ENCODE assay signal across 1 cellular context in genomic region chr11:130188047-130188446, GRCh38.
TF ChIP-seq lines count a peak whose summit lies in the region.

No MANE protein-coding gene starts in this region.

TF ChIP-seq in K562, 482 proteins besides CTCF, POLR2A, EP300 and RAD21 (continued from another document):
- TF ChIP-seq ZNF318 (IDR thresholded peaks at IDR 0.05; ENCODE audit: borderline replicate concordance in 1 of 2, low read depth in 1 of 2): no peak
- TF ChIP-seq STAG1 (CRISPR knock-in tag; IDR thresholded peaks at IDR 0.05; ENCODE audit: borderline replicate concordance): no peak
- TF ChIP-seq HDAC1 (IDR thresholded peaks at IDR 0.05): no peak
- no peak for TF ChIP-seq FOXP4 (CRISPR knock-in tag; IDR thresholded peaks at IDR 0.05; ENCODE audit: borderline replicate concordance)
- no peak for TF ChIP-seq ZNF785 (CRISPR knock-in tag; IDR thresholded peaks at IDR 0.05)
- no peak for TF ChIP-seq ZFP36 (IDR thresholded peaks at IDR 0.05; ENCODE audit: low read depth, low read length, partially characterized antibody)
- TF ChIP-seq JUN (IDR thresholded peaks at IDR 0.05; ENCODE audit: borderline replicate concordance, low read depth, low read length): no peak
- no peak for TF ChIP-seq JUN (CRISPR knock-in tag; IDR thresholded peaks at IDR 0.05; ENCODE audit: borderline replicate concordance)
- no peak for TF ChIP-seq ZHX1 (conservative IDR thresholded peaks at IDR 0.05; ENCODE audit: low read length)
- no peak for TF ChIP-seq ZNF384 (IDR thresholded peaks at IDR 0.05; ENCODE audit: low read depth, low read length)
